ENCODE assay signal across 5 cellular contexts in the genomic region with DNA sequence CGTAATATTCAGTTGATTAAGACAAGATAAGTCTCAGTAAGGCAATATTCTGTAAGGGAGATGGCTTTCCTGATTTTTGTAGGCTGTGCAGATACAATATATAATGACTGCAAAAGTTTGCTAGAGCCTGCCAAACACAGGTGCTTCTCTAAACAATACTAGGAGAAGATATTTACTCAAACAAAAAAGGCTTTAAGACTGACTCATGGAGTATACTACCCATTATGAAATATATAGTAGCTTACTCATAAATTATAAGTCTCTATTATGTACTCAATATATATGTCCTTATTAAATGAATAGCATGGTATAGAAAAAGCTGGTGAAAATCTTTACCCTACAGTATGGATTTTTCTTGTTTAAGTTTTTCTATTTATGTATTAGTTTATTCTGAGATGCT.
"Had no signal": no experiment of that assay in that cellular context is flagged by ENCODE, and none has a peak within 500 bp of the region (broad histone marks: within the 10 kb centered on the region; RNA-seq: fewer than 3 reads in every experiment).

No MANE protein-coding gene starts in this region.

- DNase-seq: H9, HCEC 1CT had no signal

- ATAC-seq: GM23338, HepG2 had no signal

- H3K4me3 ChIP-seq: GM23338 had no signal

- H3K27ac ChIP-seq: HL-60 had no signal
